Comparison of ENCODE assay signal across 19 cellular contexts in genomic region chr18:7011142-7011541, GRCh38.
DNase-seq lines count a peak whose midpoint lies in the region; ATAC-seq and TF ChIP-seq lines count a peak whose summit lies in the region.
"Had no signal": no experiment of that assay in that cellular context is flagged by ENCODE, and none has a peak within 500 bp of the region (broad histone marks: within the 10 kb centered on the region; RNA-seq: fewer than 3 reads in every experiment).

No MANE protein-coding gene starts in this region.

- H3K27ac ChIP-seq in left lung (no peak overlapping the region), trophoblast cell (ENCODE audit: low read depth, low read length) (no peak overlapping the region), upper lobe of right lung (no peak overlapping the region), SJCRH30 (no peak overlapping the region)

- H3K9ac ChIP-seq in trophoblast cell (ENCODE audit: low read length) = no peak overlapping the region

- peaks cover 3% of the 10 kb centered on the region for H3K79me1 ChIP-seq in trophoblast cell (ENCODE audit: low read length)

- no peaks in the 10 kb centered on the region for H3K36me3 ChIP-seq in left lung
- H3K36me3 ChIP-seq in trophoblast cell (ENCODE audit: control insufficient read depth in 1 of 2, insufficient read depth in 2 of 2, low read length in 2 of 2) = peaks cover 20 to 33% of the 10 kb centered on the region in 2 experiments
- H3K36me3 ChIP-seq in upper lobe of right lung = no peaks in the 10 kb centered on the region
- no peaks in the 10 kb centered on the region for H3K36me3 ChIP-seq in SJCRH30
- H3K36me3 ChIP-seq: BE2C, HAP-1, MG63 had no signal

- ATAC-seq in left lung (peak; percentile 83), upper lobe of right lung (peak; percentile 63)
- ATAC-seq: GM23338, K562, Right ventricle myocardium inferior had no signal

- H3K4me1 ChIP-seq in left lung (no peaks in the 10 kb centered on the region), trophoblast cell (ENCODE audit: control insufficient read depth in 1 of 2, insufficient read depth in 2 of 2, low read length in 2 of 2) (peaks cover 6 to 7% of the 10 kb centered on the region in 2 experiments), upper lobe of right lung (no peaks in the 10 kb centered on the region), SJCRH30 (no peaks in the 10 kb centered on the region)
- H3K4me1 ChIP-seq: BE2C, HAP-1 had no signal

- H3K4ac ChIP-seq in trophoblast cell (ENCODE audit: low read depth, low read length) = no peak overlapping the region

- peak overlapping the region; percentile 61 for H2BK120ac ChIP-seq in trophoblast cell (ENCODE audit: insufficient read depth, low read length, poor library complexity)

- WGBS in trophoblast cell (ENCODE audit: extremely low coverage, insufficient coverage, insufficient read length) = no CpG with 5 or more reads among the region's 19 CpGs

- H3K14ac ChIP-seq in trophoblast cell (ENCODE audit: low read length) = no peak overlapping the region

- no peak overlapping the region for H3K23ac ChIP-seq in trophoblast cell (ENCODE audit: low read length)

- DNase-seq in astrocyte of the hippocampus (ENCODE audit: low read depth, low spot score) (peak; percentile 16), left lung (no peak), trophoblast cell (peak in 1 of 2 donors; percentile 54), upper lobe of right lung (no peak), SJCRH30 (no peak), kidney tubule cell (ENCODE audit: low spot score) (no peak), NCI-H226 (no peak)
- DNase-seq: BE2C, GDM1, MG63, NCI-H1417 treated with DMSO at 0.1 percent for 48 hours, NCI-H187, NCI-H446 treated with DMSO at 0.1 percent for 48 hours, NCI-H526 treated with DMSO at 0.1 percent for 48 hours, OCI-M1 had no signal

- peak overlapping the region in 1 of 2 donors; percentile 7 for H3K4me3 ChIP-seq in left lung
- H3K4me3 ChIP-seq in trophoblast cell (ENCODE audit: low read depth, low read length) = no peak overlapping the region
- peak overlapping the region; percentile 30 for H3K4me3 ChIP-seq in upper lobe of right lung
- H3K4me3 ChIP-seq in SJCRH30 = no peak overlapping the region
- H3K4me3 ChIP-seq: GM23338, HAP-1, K562, MG63 had no signal

- intact Hi-C loops in left lung (cut with DNase I) = no loop called here
- intact Hi-C loops in upper lobe of right lung (cut with DNase I) = no loop called here

- peaks cover 0 to 4% of the 10 kb centered on the region in 2 donors for H3K27me3 ChIP-seq in left lung
- no peaks in the 10 kb centered on the region for H3K27me3 ChIP-seq in trophoblast cell (ENCODE audit: insufficient read depth, low read length)
- no peaks in the 10 kb centered on the region for H3K27me3 ChIP-seq in upper lobe of right lung
- H3K27me3 ChIP-seq in SJCRH30 = no peaks in the 10 kb centered on the region
- H3K27me3 ChIP-seq: BE2C, MG63 had no signal

- no peaks in the 10 kb centered on the region for H3K9me3 ChIP-seq in left lung
- H3K9me3 ChIP-seq in trophoblast cell (ENCODE audit: insufficient read depth, low read depth, low read length) = no peaks in the 10 kb centered on the region
- no peaks in the 10 kb centered on the region for H3K9me3 ChIP-seq in upper lobe of right lung
- no peaks in the 10 kb centered on the region for H3K9me3 ChIP-seq in SJCRH30 (replicated peaks)
- H3K9me3 ChIP-seq: BE2C, HAP-1, MG63 had no signal

- no peak overlapping the region for H4K12ac ChIP-seq in trophoblast cell (ENCODE audit: low read depth, low read length)

- no peak overlapping the region for H2BK5ac ChIP-seq in trophoblast cell (ENCODE audit: low read depth, low read length, poor library complexity)

- H4K91ac ChIP-seq in trophoblast cell (ENCODE audit: low read depth, low read length) = no peak overlapping the region

- H3K79me2 ChIP-seq in trophoblast cell (ENCODE audit: control insufficient read depth, insufficient read depth, low read length, poor library complexity) = no peaks in the 10 kb centered on the region

- H4K8ac ChIP-seq in trophoblast cell (ENCODE audit: low read depth, low read length) = no peak overlapping the region

- no peak overlapping the region for H2AFZ ChIP-seq in trophoblast cell (ENCODE audit: insufficient read depth, low read length, poor library complexity)
- H2AFZ ChIP-seq: GM23338 had no signal

- H2BK12ac ChIP-seq in trophoblast cell (ENCODE audit: low read length) = no peak overlapping the region

- H3K18ac ChIP-seq in trophoblast cell (ENCODE audit: low read length) = no peak overlapping the region

- peak overlapping the region; percentile 50 for H3K4me2 ChIP-seq in trophoblast cell (ENCODE audit: low read length)
- H3K4me2 ChIP-seq: GM23338 had no signal

- TF ChIP-seq CTCF in left lung (IDR thresholded peaks at IDR 0.05) (no peak), upper lobe of right lung (IDR thresholded peaks at IDR 0.05) (no peak)

- H2AK5ac ChIP-seq in trophoblast cell (ENCODE audit: low read length) = no peak overlapping the region
